ENCODE assay signal across 23 cellular contexts in genomic region chr20:58886546-58886945, GRCh38. TPM values are rescaled to one million over a fixed set of nuclear protein-coding genes. Genes with fewer than 3 reads are reported as not detected.
DNase-seq lines count a peak whose midpoint lies in the region; ATAC-seq and TF ChIP-seq lines count a peak whose summit lies in the region.
"Had no signal": no experiment of that assay in that cellular context is flagged by ENCODE, and none has a peak within 500 bp of the region (broad histone marks: within the 10 kb centered on the region; RNA-seq: fewer than 3 reads in every experiment).

No MANE protein-coding gene starts in this region.

- no peak for DNase-seq in activated CD8-positive, alpha-beta T cell treated with anti-CD3 and anti-CD28 coated beads for 36 hours
- DNase-seq in activated CD8-positive, alpha-beta T cell treated with anti-CD3 and anti-CD28 coated beads, Interleukin-2, amount 10 ng/mL, durations not matched to agents 7 days and 5 days, result no peak
- DNase-seq in GM19238 (ENCODE audit: insufficient read length, low spot score), result peak; percentile 43
- DNase-seq in OCI-LY7 (ENCODE audit: low spot score), result no peak
- DNase-seq in ecto neural progenitor cell (ENCODE audit: low spot score), result no peak
- no peak for DNase-seq in activated effector memory CD4-positive, alpha-beta T cell treated with anti-CD3 and anti-CD28 coated beads, Interleukin-2, amount 50 U/mL, for 16 hours
- DNase-seq: activated CD8-positive, alpha-beta memory T cell treated with anti-CD3 and anti-CD28 coated beads, Interleukin-2, amount 50 U/mL, for 4 hours; activated naive CD4-positive, alpha-beta T cell treated with anti-CD3 and anti-CD28 coated beads for 36 hours; AML-193; DMS153; heart right ventricle; kidney; left ventricle myocardium superior; NCI-H2029 treated with DMSO at 0.1 percent for 48 hours; nucleus accumbens; stimulated activated CD4-positive, alpha-beta T cell treated with anti-CD3 and anti-CD28 coated beads, Interleukin-4, amount 100 ng/mL, for 1 hour; tibial artery had no signal

- peak overlapping the region; percentile 49; the same call in 1 of the 2 replicates for H3K4me2 ChIP-seq in OCI-LY7 (ENCODE audit: low read length)
- H3K4me2 ChIP-seq: A549 had no signal

- POLR2A ChIA-PET in activated CD8-positive, alpha-beta T cell treated with anti-CD3 and anti-CD28 coated beads for 36 hours (lab: Charles Lee), result interaction anchor here (0.6 to 1.6 kb wide), 2 partner anchors 33 to 235 kb away, joined by 3 to 8 read pairs; partner anchors contain the start of gene STX16
- POLR2A ChIA-PET in activated CD8-positive, alpha-beta T cell treated with anti-CD3 and anti-CD28 coated beads, Interleukin-2, amount 10 ng/mL, durations not matched to agents 7 days and 5 days (lab: Charles Lee), result interaction anchor here (1.6 kb wide), 1 partner anchor 12 kb away, joined by 4 read pairs; no protein-coding TSS in a partner anchor
- POLR2A ChIA-PET in OCI-LY7 (lab: Charles Lee), result interaction anchor here (0.5 to 0.6 kb wide), 2 partner anchors 95 to 147 kb away, joined by 3 to 5 read pairs; no protein-coding TSS in a partner anchor

- BruUV-seq in OCI-LY7 (replicated peaks; lab: Mats Ljungman, UMichigan), result no TSS peak

- H3K4me1 ChIP-seq in OCI-LY7 (ENCODE audit: insufficient read depth, low read length, poor library complexity, severe bottlenecking), result peaks cover 38% of the 10 kb centered on the region
- H3K4me1 ChIP-seq: A549 had no signal

- H3K27ac Mint-ChIP-seq in activated CD8-positive, alpha-beta T cell treated with anti-CD3 and anti-CD28 coated beads for 36 hours, result no peak overlapping the region
- H3K27ac Mint-ChIP-seq in activated CD8-positive, alpha-beta T cell treated with anti-CD3 and anti-CD28 coated beads, Interleukin-2, amount 10 ng/mL, durations not matched to agents 7 days and 5 days, result no peak overlapping the region
- peak overlapping the region in 1 of 3 experiments; percentile 82 for H3K27ac Mint-ChIP-seq in nephron
- H3K27ac Mint-ChIP-seq: activated naive CD4-positive, alpha-beta T cell treated with anti-CD3 and anti-CD28 coated beads for 36 hours; mesothelial cell of epicardium had no signal

- peaks cover 18% of the 10 kb centered on the region for H3K4me1 Mint-ChIP-seq in activated CD8-positive, alpha-beta T cell treated with anti-CD3 and anti-CD28 coated beads for 36 hours (ENCODE audit: low read depth)
- H3K4me1 Mint-ChIP-seq in activated CD8-positive, alpha-beta T cell treated with anti-CD3 and anti-CD28 coated beads, Interleukin-2, amount 10 ng/mL, durations not matched to agents 7 days and 5 days (ENCODE audit: low read depth), result peaks cover 31% of the 10 kb centered on the region
- peaks cover 33% of the 10 kb centered on the region for H3K4me1 Mint-ChIP-seq in nephron

- no peak for ATAC-seq in activated CD8-positive, alpha-beta T cell treated with anti-CD3 and anti-CD28 coated beads for 36 hours
- ATAC-seq in activated CD8-positive, alpha-beta T cell treated with anti-CD3 and anti-CD28 coated beads, Interleukin-2, amount 10 ng/mL, durations not matched to agents 7 days and 5 days, result no peak
- ATAC-seq in GM21737 (IDR thresholded peaks at IDR 0.05; ENCODE audit: unreplicated experiment), result no peak
- ATAC-seq: A549, heart right ventricle, left ventricle myocardium superior, WTC11 had no signal

- H3K27ac ChIP-seq in OCI-LY7 (ENCODE audit: low read depth, low read length, poor library complexity, severe bottlenecking), result no peak overlapping the region
- H3K27ac ChIP-seq: A549, heart right ventricle, tibial artery, vagina had no signal

- H3K9me3 Mint-ChIP-seq in activated CD8-positive, alpha-beta T cell treated with anti-CD3 and anti-CD28 coated beads for 36 hours, result no peaks in the 10 kb centered on the region
- no peaks in the 10 kb centered on the region for H3K9me3 Mint-ChIP-seq in activated CD8-positive, alpha-beta T cell treated with anti-CD3 and anti-CD28 coated beads, Interleukin-2, amount 10 ng/mL, durations not matched to agents 7 days and 5 days (ENCODE audit: insufficient read depth)
- H3K9me3 Mint-ChIP-seq in nephron, result no peaks in the 10 kb centered on the region
- H3K9me3 Mint-ChIP-seq: activated naive CD4-positive, alpha-beta T cell treated with anti-CD3 and anti-CD28 coated beads for 36 hours; mesothelial cell of epicardium had no signal

- H3K36me3 ChIP-seq in OCI-LY7 (ENCODE audit: insufficient read depth, low read length), result no peaks in the 10 kb centered on the region; the same call in 1 of the 2 replicates
- H3K36me3 ChIP-seq: heart right ventricle, tibial artery, vagina had no signal

- no peak for TF ChIP-seq CTCF in activated CD8-positive, alpha-beta T cell treated with anti-CD3 and anti-CD28 coated beads for 36 hours (IDR thresholded peaks at IDR 0.05)
- TF ChIP-seq CTCF in OCI-LY7 (conservative IDR thresholded peaks at IDR 0.05; ENCODE audit: low read length) (no peak), nephron (IDR thresholded peaks at IDR 0.05; ENCODE audit: unreplicated experiment in 3 of 3) (no peak)

- H4K20me1 ChIP-seq in OCI-LY7 (ENCODE audit: insufficient read depth, low read length), result no peaks in the 10 kb centered on the region

- intact Hi-C loops in activated CD8-positive, alpha-beta T cell treated with anti-CD3 and anti-CD28 coated beads for 36 hours (cut with micrococcal nuclease), result no loop called here
- intact Hi-C loops in OCI-LY7 (cut with micrococcal nuclease; ENCODE audit: unreplicated experiment), result no loop called here

- peak overlapping the region; percentile 14 for H3K4me3 Mint-ChIP-seq in activated CD8-positive, alpha-beta T cell treated with anti-CD3 and anti-CD28 coated beads for 36 hours
- no peak overlapping the region for H3K4me3 Mint-ChIP-seq in activated CD8-positive, alpha-beta T cell treated with anti-CD3 and anti-CD28 coated beads, Interleukin-2, amount 10 ng/mL, durations not matched to agents 7 days and 5 days
- H3K4me3 Mint-ChIP-seq in nephron, result peak overlapping the region in 2 of 3 experiments; percentile 49 to 90
- H3K4me3 Mint-ChIP-seq: WTC11 had no signal

- no peak overlapping the region for H3K4me3 ChIP-seq in OCI-LY7 (ENCODE audit: low read depth, low read length, poor library complexity, severe bottlenecking)
- H3K4me3 ChIP-seq: A549, heart right ventricle, tibial artery, vagina had no signal

- H3K79me2 ChIP-seq in OCI-LY7 (ENCODE audit: insufficient read depth, low read depth, low read length), result peaks cover 20% of the 10 kb centered on the region; the same call in 1 of the 2 replicates

- CTCF ChIA-PET in activated CD8-positive, alpha-beta T cell treated with anti-CD3 and anti-CD28 coated beads for 36 hours (lab: Charles Lee), result interaction anchor here (0.8 to 1.1 kb wide), 2 partner anchors 16 to 202 kb away, joined by 3 to 4 read pairs; no protein-coding TSS in a partner anchor
- CTCF ChIA-PET in activated CD8-positive, alpha-beta T cell treated with anti-CD3 and anti-CD28 coated beads, Interleukin-2, amount 10 ng/mL, durations not matched to agents 7 days and 5 days (lab: Charles Lee), result interaction anchor here (1.0 to 1.6 kb wide), 3 partner anchors 16 to 321 kb away, joined by 3 to 6 read pairs (median 5); partner anchors contain the start of gene STX16
- CTCF ChIA-PET in OCI-LY7 (lab: Charles Lee; ENCODE audit: unreplicated experiment), result no interaction called here

- H3K27me3 Mint-ChIP-seq in activated CD8-positive, alpha-beta T cell treated with anti-CD3 and anti-CD28 coated beads for 36 hours, result no peaks in the 10 kb centered on the region
- H3K27me3 Mint-ChIP-seq in activated CD8-positive, alpha-beta T cell treated with anti-CD3 and anti-CD28 coated beads, Interleukin-2, amount 10 ng/mL, durations not matched to agents 7 days and 5 days (ENCODE audit: low read depth), result no peaks in the 10 kb centered on the region
- H3K27me3 Mint-ChIP-seq in nephron (ENCODE audit: low read depth), result peaks cover 4% of the 10 kb centered on the region

- H2AFZ ChIP-seq in OCI-LY7 (ENCODE audit: low read length), result no peak overlapping the region

- no peaks in the 10 kb centered on the region for H3K9me2 ChIP-seq in OCI-LY7 (ENCODE audit: insufficient read depth, low read length)

- H3K9me3 ChIP-seq in OCI-LY7 (ENCODE audit: low read length), result peaks cover 8% of the 10 kb centered on the region; the same call in 1 of the 2 replicates
- H3K9me3 ChIP-seq: A549, tibial artery, vagina had no signal

- H3K36me3 Mint-ChIP-seq in activated CD8-positive, alpha-beta T cell treated with anti-CD3 and anti-CD28 coated beads for 36 hours (ENCODE audit: low read depth), result peaks cover 4% of the 10 kb centered on the region
- H3K36me3 Mint-ChIP-seq in activated CD8-positive, alpha-beta T cell treated with anti-CD3 and anti-CD28 coated beads, Interleukin-2, amount 10 ng/mL, durations not matched to agents 7 days and 5 days (ENCODE audit: low read depth), result peaks cover 4% of the 10 kb centered on the region
- no peaks in the 10 kb centered on the region for H3K36me3 Mint-ChIP-seq in nephron (ENCODE audit: low read depth)

RNA-seq across cellular contexts. Expression of gene GNAS, which starts 34.0 kb away (rescaled TPM):
- total RNA-seq in activated CD8-positive, alpha-beta T cell treated with anti-CD3 and anti-CD28 coated beads for 36 hours, result 100 to 1,000 TPM; 703 to 723 TPM
- 100 to 1,000 TPM; 912 to 952 TPM for total RNA-seq in activated CD8-positive, alpha-beta T cell treated with anti-CD3 and anti-CD28 coated beads, Interleukin-2, amount 10 ng/mL, durations not matched to agents 7 days and 5 days
- total RNA-seq in OCI-LY7 (2014; rRNA removed; shearing (Covaris generic)), result 546 and 638 TPM in 2 replicates
- total RNA-seq in OCI-LY7 (2022), result 913 and 950 TPM in 2 replicates

RNA-seq across cellular contexts. Expression of gene GNAS-AS1, which starts 35.8 kb away (rescaled TPM):
- 1 to 10 TPM; 1.7 to 2.0 TPM for total RNA-seq in activated CD8-positive, alpha-beta T cell treated with anti-CD3 and anti-CD28 coated beads for 36 hours
- total RNA-seq in activated CD8-positive, alpha-beta T cell treated with anti-CD3 and anti-CD28 coated beads, Interleukin-2, amount 10 ng/mL, durations not matched to agents 7 days and 5 days, result 1 to 10 TPM; 1.3 to 2.0 TPM
- total RNA-seq in OCI-LY7 (2014; rRNA removed; shearing (Covaris generic)), result 6.5 and 7.7 TPM in 2 replicates
- total RNA-seq in OCI-LY7 (2022), result 11.6 and 11.7 TPM in 2 replicates
- total RNA-seq: vagina had no signal
